8 cellular contexts compared by ENCODE assay signal in genomic region chr11:75350122-75350742, GRCh38. TPM values are rescaled to one million over a fixed set of nuclear protein-coding genes. Genes with fewer than 3 reads are reported as not detected.
DNase-seq lines count a peak whose midpoint lies in the region; ATAC-seq lines count a peak whose summit lies in the region.

No MANE protein-coding gene starts in this region.

- CTCF ChIA-PET in activated CD4-positive, alpha-beta memory T cell treated with anti-CD3 and anti-CD28 coated beads for 36 hours (lab: Charles Lee) = interaction anchor here (0.7 to 3.2 kb wide), 3 partner anchors 10 to 70 kb away, joined by 3 to 12 read pairs (median 4); no protein-coding TSS in a partner anchor

- POLR2A ChIA-PET in activated CD4-positive, alpha-beta memory T cell treated with anti-CD3 and anti-CD28 coated beads for 36 hours (lab: Charles Lee) = interaction anchor here (1.2 to 1.6 kb wide), 3 partner anchors 20 to 175 kb away, joined by 3 to 8 read pairs (median 4); partner anchors contain the start of genes GDPD5 and RPS3

- H3K36me3 ChIP-seq in GM23248 (ENCODE audit: low read depth) = no peaks in the 10 kb centered on the region
- no peaks in the 10 kb centered on the region for H3K36me3 ChIP-seq in skeletal muscle tissue (ENCODE audit: control insufficient read depth in 3 of 3, insufficient read depth in 3 of 3, low read length in 3 of 3)

- H2AFZ ChIP-seq in GM23248 = no peak overlapping the region

- H3K9ac ChIP-seq in GM23248 (no peak overlapping the region), skeletal muscle tissue (ENCODE audit: low read depth in 1 of 3, low read length in 3 of 3) (peak overlapping the region; percentile 43 to 83 (median 57))

- peak overlapping the region; percentile 77 for H3K4me3 Mint-ChIP-seq in activated CD4-positive, alpha-beta memory T cell treated with anti-CD3 and anti-CD28 coated beads for 36 hours

- H3K79me2 ChIP-seq in GM23248 (ENCODE audit: insufficient read depth) = no peaks in the 10 kb centered on the region

- H3K36me3 Mint-ChIP-seq in activated CD4-positive, alpha-beta memory T cell treated with anti-CD3 and anti-CD28 coated beads for 36 hours = no peaks in the 10 kb centered on the region

- no peaks in the 10 kb centered on the region for H3K27me3 Mint-ChIP-seq in activated CD4-positive, alpha-beta memory T cell treated with anti-CD3 and anti-CD28 coated beads for 36 hours

- H3K4me3 ChIP-seq in GM23248 = no peak overlapping the region
- H3K4me3 ChIP-seq in right cardiac atrium (ENCODE audit: low read length) = peak overlapping the region; percentile 56
- peak overlapping the region; percentile 71 to 92 (median 73) for H3K4me3 ChIP-seq in skeletal muscle tissue (ENCODE audit: low read length in 3 of 3)

- 59 to 72% methylated on average over 9 of the region's 9 CpGs for WGBS in GM23248 (ENCODE audit: low coverage in 1 of 2, low lambda C conversion rate in 2 of 2, missing lambda C conversion rate in 2 of 2), 2 experiments
- WGBS in right cardiac atrium = 48% methylated on average over 9 of the region's 9 CpGs

- DNase-seq in GM23248 (no peak), right cardiac atrium (peak in 1 of 3 donors; percentile 41), NCI-H2196 treated with DMSO at 0.1 percent for 48 hours (lab: John Stamatoyannopoulos, UW; ENCODE audit: unreplicated experiment) (no peak), ACHN (no peak), HuH-7.5 (ENCODE audit: low spot score) (no peak)
- DNase-seq in activated CD4-positive, alpha-beta memory T cell treated with anti-CD3 and anti-CD28 coated beads for 36 hours = no peak
- no peak for DNase-seq in activated CD4-positive, CD25-positive, alpha-beta regulatory T cell treated with anti-CD3 and anti-CD28 coated beads, Interleukin-2, amount 50 U/mL, for 72 hours

- intact Hi-C loops in activated CD4-positive, alpha-beta memory T cell treated with anti-CD3 and anti-CD28 coated beads for 36 hours (cut with micrococcal nuclease) = no loop called here
- intact Hi-C loops in right cardiac atrium (cut with DNase I) = no loop called here

- H3K27ac ChIP-seq in GM23248 = no peak overlapping the region
- H3K27ac ChIP-seq in right cardiac atrium (ENCODE audit: low read length) = peak overlapping the region; percentile 74
- peak overlapping the region; percentile 69 for H3K27ac ChIP-seq in skeletal muscle tissue (ENCODE audit: low read depth, low read length)

- H4K20me1 ChIP-seq in GM23248 (ENCODE audit: insufficient read depth) = no peaks in the 10 kb centered on the region

- H3K27ac Mint-ChIP-seq in activated CD4-positive, alpha-beta memory T cell treated with anti-CD3 and anti-CD28 coated beads for 36 hours = peak overlapping the region; percentile 68

- H3K4me2 ChIP-seq in GM23248 (ENCODE audit: unreplicated experiment) = peak overlapping the region; percentile 72

- peaks cover 46% of the 10 kb centered on the region for H3K4me1 Mint-ChIP-seq in activated CD4-positive, alpha-beta memory T cell treated with anti-CD3 and anti-CD28 coated beads for 36 hours (ENCODE audit: low read depth)

- in situ Hi-C loops in GM23248 (cut with MboI) = no loop called here
- in situ Hi-C loops in ACHN (cut with HindIII; ENCODE audit: low pct_ligation_motif_present, low pct_unique_long_range_greater_than_20kb, low sequenced_read_pairs) = no loop called here

- no peak for ATAC-seq in right cardiac atrium

- no peaks in the 10 kb centered on the region for H3K9me3 Mint-ChIP-seq in activated CD4-positive, alpha-beta memory T cell treated with anti-CD3 and anti-CD28 coated beads for 36 hours

- H3K27me3 ChIP-seq in GM23248 (replicated peaks; ENCODE audit: insufficient read depth) (no peaks in the 10 kb centered on the region), right cardiac atrium (ENCODE audit: control insufficient read depth, insufficient read depth) (no peaks in the 10 kb centered on the region), skeletal muscle tissue (ENCODE audit: control insufficient read depth in 3 of 3, insufficient read depth in 3 of 3, low read length in 3 of 3) (peaks cover 0 to 4% (median 3%) of the 10 kb centered on the region in 3 donors)

- peaks cover 49% of the 10 kb centered on the region for H3F3A ChIP-seq in GM23248 (ENCODE audit: insufficient read depth)

- H3K4me1 ChIP-seq in GM23248 (ENCODE audit: insufficient read depth) (peaks cover 17% of the 10 kb centered on the region), right cardiac atrium (ENCODE audit: control insufficient read depth, insufficient read depth, low read length) (peaks cover 23% of the 10 kb centered on the region), skeletal muscle tissue (ENCODE audit: control insufficient read depth in 3 of 3, insufficient read depth in 3 of 3, low read length in 3 of 3) (peaks cover 53 to 59% (median 55%) of the 10 kb centered on the region in 3 donors)

- no peaks in the 10 kb centered on the region for H3K9me3 ChIP-seq in GM23248 (ENCODE audit: low read depth)
- H3K9me3 ChIP-seq in right cardiac atrium (ENCODE audit: control insufficient read depth, low read length) = no peaks in the 10 kb centered on the region
- H3K9me3 ChIP-seq in skeletal muscle tissue (ENCODE audit: control insufficient read depth in 3 of 3, low read length in 3 of 3) = no peaks in the 10 kb centered on the region

- no peaks in the 10 kb centered on the region for H3K9me2 ChIP-seq in GM23248 (ENCODE audit: insufficient read depth)

RNA-seq across cellular contexts. Expression of gene ARRB1, which starts 1.2 kb away (rescaled TPM):
- 2.1 and 3.1 TPM in 2 replicates for total RNA-seq in GM23248 (2014; rRNA removed; shearing (Covaris generic))
- 2.0 and 2.2 TPM in 2 replicates for polyA plus RNA-seq in GM23248 (2016; fragmentation: Nextera tagmentation; extraction: Ambion mirVana)
- 10 to 100 TPM; 16.3 to 18.8 TPM for total RNA-seq in activated CD4-positive, alpha-beta memory T cell treated with anti-CD3 and anti-CD28 coated beads for 36 hours
- 10 to 100 TPM; 24.8 to 32.5 (median 27.4) TPM for total RNA-seq in right cardiac atrium
- polyA plus RNA-seq in right cardiac atrium = 12.1 TPM
- 30.3 TPM for total RNA-seq in skeletal muscle tissue

RNA-seq across cellular contexts. Expression of gene RPS3, which starts 49.1 kb away (rescaled TPM):
- 915 and 1,048 TPM in 2 replicates for total RNA-seq in GM23248 (2014; rRNA removed; shearing (Covaris generic))
- 896 and 915 TPM in 2 replicates for polyA plus RNA-seq in GM23248 (2016; fragmentation: Nextera tagmentation; extraction: Ambion mirVana)
- 1,000 to 10,000 TPM; 4,423 to 4,525 TPM for total RNA-seq in activated CD4-positive, alpha-beta memory T cell treated with anti-CD3 and anti-CD28 coated beads for 36 hours
- 1,000 to 10,000 TPM; 1,039 to 1,263 (median 1,178) TPM for total RNA-seq in right cardiac atrium
- polyA plus RNA-seq in right cardiac atrium = 1,021 TPM
- total RNA-seq in skeletal muscle tissue = 2,115 TPM
